ENCODE assay signal across 8 cellular contexts in the genomic region with DNA sequence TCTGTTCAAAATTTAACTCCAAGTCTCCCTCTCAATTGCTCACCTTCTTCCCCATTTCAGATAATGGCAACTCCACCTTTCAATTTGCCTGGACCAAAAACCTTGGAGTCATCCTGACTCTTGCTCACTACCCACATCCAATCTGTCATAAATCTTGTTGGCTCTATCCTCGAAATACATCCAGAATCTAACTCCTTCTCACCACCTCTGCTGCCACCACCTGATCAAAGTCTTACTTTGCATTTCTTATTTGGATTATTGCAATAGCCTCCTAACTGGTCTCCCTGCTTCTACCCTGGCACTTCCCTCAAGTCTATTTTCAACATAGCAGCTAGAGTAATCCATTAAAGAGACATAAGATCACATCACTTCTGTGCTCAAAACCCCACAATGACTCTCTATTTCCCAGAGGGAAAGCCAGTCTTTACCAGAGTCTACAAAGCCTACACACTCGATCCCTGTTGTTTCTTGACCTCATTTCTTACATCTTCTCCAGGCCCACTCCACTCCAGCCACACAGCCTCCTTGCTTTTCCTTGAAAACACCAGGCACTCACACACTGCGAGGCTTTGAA.
A peak's percentile ranks its signal among the peaks of the same experiment; 100 is the strongest.
DNase-seq lines count a peak whose midpoint lies in the region; ATAC-seq and TF ChIP-seq lines count a peak whose summit lies in the region.
"Had no signal": no experiment of that assay in that cellular context is flagged by ENCODE, and none has a peak within 500 bp of the region (broad histone marks: within the 10 kb centered on the region; RNA-seq: fewer than 3 reads in every experiment).

No MANE protein-coding gene starts in this region.

- no peaks in the 10 kb centered on the region for H3K36me3 ChIP-seq in mucosa of descending colon (ENCODE audit: low read depth)

- no peaks in the 10 kb centered on the region for H3K4me1 Mint-ChIP-seq in activated naive CD4-positive, alpha-beta T cell treated with anti-CD3 and anti-CD28 coated beads, Interleukin-2, amount 10 ng/mL, durations not matched to agents 7 days and 5 days

- no peak overlapping the region for H3K4me3 Mint-ChIP-seq in activated naive CD4-positive, alpha-beta T cell treated with anti-CD3 and anti-CD28 coated beads, Interleukin-2, amount 10 ng/mL, durations not matched to agents 7 days and 5 days
- H3K4me3 Mint-ChIP-seq: brain had no signal

- H3K27ac Mint-ChIP-seq in activated naive CD4-positive, alpha-beta T cell treated with anti-CD3 and anti-CD28 coated beads, Interleukin-2, amount 10 ng/mL, durations not matched to agents 7 days and 5 days: no peak overlapping the region
- H3K27ac Mint-ChIP-seq: brain had no signal

- peak; percentile 70 for DNase-seq in M059J (ENCODE audit: low read depth)
- DNase-seq in astrocyte of the spinal cord (ENCODE audit: low read depth, low spot score): peak; percentile 37
- peak in 1 of 3 donors; percentile 30 for DNase-seq in mucosa of descending colon
- DNase-seq in activated naive CD4-positive, alpha-beta T cell treated with anti-CD3 and anti-CD28 coated beads, Interleukin-2, amount 10 ng/mL, durations not matched to agents 7 days and 5 days: no peak
- no peak for DNase-seq in DMS79 (lab: John Stamatoyannopoulos, UW)

- H3K9me3 ChIP-seq in mucosa of descending colon: no peaks in the 10 kb centered on the region

- no peaks in the 10 kb centered on the region for H3K36me3 Mint-ChIP-seq in activated naive CD4-positive, alpha-beta T cell treated with anti-CD3 and anti-CD28 coated beads, Interleukin-2, amount 10 ng/mL, durations not matched to agents 7 days and 5 days
- H3K36me3 Mint-ChIP-seq: brain had no signal

- CTCF ChIA-PET in activated naive CD4-positive, alpha-beta T cell treated with anti-CD3 and anti-CD28 coated beads, Interleukin-2, amount 10 ng/mL, durations not matched to agents 7 days and 5 days (lab: Charles Lee): interaction anchor here (0.9 to 1.2 kb wide), 4 partner anchors 51 to 379 kb away, joined by 3 to 4 read pairs (median 3); no protein-coding TSS in a partner anchor

- no peaks in the 10 kb centered on the region for H3K9me3 Mint-ChIP-seq in activated naive CD4-positive, alpha-beta T cell treated with anti-CD3 and anti-CD28 coated beads, Interleukin-2, amount 10 ng/mL, durations not matched to agents 7 days and 5 days
- H3K9me3 Mint-ChIP-seq: brain had no signal

- intact Hi-C loops in mucosa of descending colon (cut with DNase I, micrococcal nuclease): loop anchor here in 1 of 2 donors (10.0 kb wide), 1 partner anchor 304 kb away; no protein-coding TSS in a partner anchor

- TF ChIP-seq CTCF in GM12872 (IDR thresholded peaks at IDR 0.05; ENCODE audit: insufficient read depth, low read depth, low read length) (peak; percentile 32; the same call in 1 of the 3 replicates), astrocyte of the spinal cord (IDR thresholded peaks at IDR 0.05; ENCODE audit: low read depth, low read length) (peak; percentile 30), mucosa of descending colon (IDR thresholded peaks at IDR 0.05) (no peak)

- ATAC-seq in mucosa of descending colon (peak; percentile 47), HG03432 (IDR thresholded peaks at IDR 0.05; ENCODE audit: unreplicated experiment) (no peak)

- H3K4me1 ChIP-seq in mucosa of descending colon (ENCODE audit: low read depth): no peaks in the 10 kb centered on the region

- in situ Hi-C loops in astrocyte of the spinal cord (cut with HindIII; ENCODE audit: low sequenced_read_pairs): no loop called here

- H3K4me3 ChIP-seq in astrocyte of the spinal cord (ENCODE audit: low read depth, low read length) (no peak overlapping the region), mucosa of descending colon (no peak overlapping the region)

- no peaks in the 10 kb centered on the region for H3K27me3 Mint-ChIP-seq in activated naive CD4-positive, alpha-beta T cell treated with anti-CD3 and anti-CD28 coated beads, Interleukin-2, amount 10 ng/mL, durations not matched to agents 7 days and 5 days
- H3K27me3 Mint-ChIP-seq: brain had no signal

Comparison
In these comparisons a context has a peak if more than half of its experiments do, and no peak if none do; other contexts are left out.
1. DNase-seq: peak in M059J (single experiment) and astrocyte of the spinal cord (single experiment); none in activated naive CD4-positive, alpha-beta T cell treated with anti-CD3 and anti-CD28 coated beads, Interleukin-2, amount 10 ng/mL, durations not matched to agents 7 days and 5 days (single experiment) and DMS79 (single experiment).